Comparison of ENCODE assay signal across 9 cellular contexts in the genomic region with DNA sequence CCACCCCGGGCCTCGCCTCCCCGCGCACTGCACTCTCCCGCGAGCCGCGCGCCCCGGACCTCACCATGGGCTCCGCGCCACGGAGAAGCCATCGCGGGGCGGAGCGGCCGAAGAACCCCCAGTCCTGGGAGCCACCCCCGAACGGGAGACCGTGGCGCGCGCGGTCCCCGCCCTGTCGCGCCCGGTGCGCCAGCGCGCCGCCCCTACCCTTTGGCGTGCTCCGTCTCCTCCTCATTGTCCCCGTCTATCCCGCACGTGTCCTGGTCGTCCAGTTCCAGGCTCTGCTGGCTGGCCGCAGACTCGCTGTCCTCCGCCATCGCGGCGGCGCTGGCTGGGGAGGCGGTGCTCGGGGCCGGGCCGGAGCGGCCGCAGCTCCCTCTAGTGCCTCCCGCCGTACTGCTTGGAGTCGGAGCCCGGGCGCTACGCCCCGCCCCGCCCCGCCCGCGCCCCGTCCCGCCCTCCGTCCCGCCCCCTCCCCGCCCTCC. TPM values are rescaled to one million over a fixed set of nuclear protein-coding genes. Genes with fewer than 3 reads are reported as not detected.
DNase-seq lines count a peak whose midpoint lies in the region; ATAC-seq, FAIRE-seq and TF ChIP-seq lines count a peak whose summit lies in the region.
"Had no signal": no experiment of that assay in that cellular context is flagged by ENCODE, and none has a peak within 500 bp of the region (broad histone marks: within the 10 kb centered on the region; RNA-seq: fewer than 3 reads in every experiment).

A gene (minus strand): TSS at position 398 of the 485 bp plus-strand sequence. CDS start 81 bp downstream, at position 317.

- no peak for TF ChIP-seq EP300 in K562 (IDR thresholded peaks at IDR 0.05; ENCODE audit: low read length)

- intact Hi-C loops in K562 (cut with micrococcal nuclease): no loop called here

- H3K79me2 ChIP-seq in K562 (ENCODE audit: control insufficient read depth, insufficient read depth, low read length): no peaks in the 10 kb centered on the region

- FAIRE-seq in K562 (lab: Jason Lieb, UNC): no peak
- FAIRE-seq: G401.6 had no signal

- H3K9me3 ChIP-seq in K562 (replicated peaks; ENCODE audit: control insufficient read depth, insufficient read depth, low read depth, low read length) (no peaks in the 10 kb centered on the region), iPS-20b (ENCODE audit: insufficient read depth, low read depth, low read length) (no peaks in the 10 kb centered on the region), skeletal muscle satellite cell (replicated peaks; ENCODE audit: low read length) (no peaks in the 10 kb centered on the region)

- H3K4me1 ChIP-seq in K562 (replicated peaks in 1 of 2; ENCODE audit: control insufficient read depth in 2 of 2, insufficient read depth in 2 of 2, low read length in 2 of 2): peaks cover 13 to 18% of the 10 kb centered on the region in 2 experiments
- H3K4me1 ChIP-seq in iPS-20b (ENCODE audit: insufficient read depth, low read length): peaks cover 13% of the 10 kb centered on the region; the same call in 1 of the 2 replicates
- H3K4me1 ChIP-seq in skeletal muscle satellite cell (ENCODE audit: control insufficient read depth, insufficient read depth, low read length): peaks cover 32% of the 10 kb centered on the region

- DNase-seq in NCI-H2081 (lab: John Stamatoyannopoulos, UW): peak; percentile 74 to 87
- no peak for DNase-seq in NCI-H2081 treated with DMSO at 0.1 percent for 48 hours (lab: John Stamatoyannopoulos, UW)
- DNase-seq in NOMO-1 (lab: John Stamatoyannopoulos, UW; ENCODE audit: unreplicated experiment in 2 of 2): peak; percentile 74 to 84
- DNase-seq in K562 (ENCODE audit: extremely low read depth in 1 of 4, low spot score in 3 of 4): peak; percentile 58 to 86 (median 72)

- 2% methylated on average over 21 of the region's 68 CpGs for WGBS in K562 (ENCODE audit: insufficient coverage, low coverage, missing lambda C conversion rate)

- no peaks in the 10 kb centered on the region for H4K20me1 ChIP-seq in K562 (replicated peaks; ENCODE audit: control insufficient read depth, insufficient read depth, low read length)

- in situ Hi-C loops in K562 (cut with MboI): no loop called here

- ATAC-seq in GM21360 (IDR thresholded peaks at IDR 0.05; ENCODE audit: unreplicated experiment): peak; percentile 86
- peak; percentile 84 for ATAC-seq in HG03571 (IDR thresholded peaks at IDR 0.05; ENCODE audit: unreplicated experiment)
- peak; percentile 94 for ATAC-seq in K562

- CTCF ChIA-PET in K562 (lab: Yijun Ruan, JAX; ENCODE audit: low intra/inter-chr PET ratio): interaction anchor here (0.8 kb wide), 1 partner anchor 32 kb away, joined by 3 read pairs; no protein-coding TSS in a partner anchor

- H3K27me3 ChIP-seq in K562 (ENCODE audit: control insufficient read depth in 2 of 2, insufficient read depth in 2 of 2, low read length in 2 of 2): no peaks in the 10 kb centered on the region
- peaks cover 13% of the 10 kb centered on the region for H3K27me3 ChIP-seq in iPS-20b (ENCODE audit: insufficient read depth, low read length)
- H3K27me3 ChIP-seq in skeletal muscle satellite cell (ENCODE audit: control insufficient read depth, insufficient read depth, low read length): no peaks in the 10 kb centered on the region

- H3K9me1 ChIP-seq in K562 (ENCODE audit: control insufficient read depth, insufficient read depth, low read length): no peaks in the 10 kb centered on the region

- TF ChIP-seq RAD21 in K562 (CRISPR knock-in tag; conservative IDR thresholded peaks at IDR 0.05 in 1 of 2, IDR thresholded peaks at IDR 0.05 in 1 of 2): peak in 1 of 2 experiments; percentile 38; a peak in 3 of 4 replicates

- peak within 1 kb of the TSS; percentile 92 for H3K4me2 ChIP-seq in K562 (ENCODE audit: insufficient read depth, low read length)
- H3K4me2 ChIP-seq in skeletal muscle satellite cell (ENCODE audit: low read length): peak within 1 kb of the TSS; percentile 99

- no peaks in the 10 kb centered on the region for H3K36me3 ChIP-seq in K562 (ENCODE audit: control insufficient read depth, insufficient read depth, low read length)
- H3K36me3 ChIP-seq in iPS-20b (ENCODE audit: insufficient read depth, low read depth, low read length): no peaks in the 10 kb centered on the region
- no peaks in the 10 kb centered on the region for H3K36me3 ChIP-seq in skeletal muscle satellite cell (ENCODE audit: insufficient read depth, low read length)

- H3K9ac ChIP-seq in K562 (ENCODE audit: insufficient read depth in 1 of 2, low read depth in 2 of 2, low read length in 2 of 2) (peak within 1 kb of the TSS; percentile 64 to 97), iPS-20b (ENCODE audit: low read depth, low read length) (peak within 1 kb of the TSS; percentile 70; the same call in 1 of the 2 replicates), skeletal muscle satellite cell (ENCODE audit: low read depth, low read length) (peak within 1 kb of the TSS; percentile 92)

- H3K27ac ChIP-seq in K562 (ENCODE audit: extremely low read depth, low read depth, low read length): peak within 1 kb of the TSS; percentile 65
- no peak within 1 kb of the TSS for H3K27ac ChIP-seq in iPS-20b (ENCODE audit: low read length)

- peak; percentile 75 for TF ChIP-seq POLR2A in K562 (conservative IDR thresholded peaks at IDR 0.05)

- peak within 1 kb of the TSS; percentile 97 for H2AFZ ChIP-seq in K562 (ENCODE audit: low read depth, low read length)

- TF ChIP-seq CTCF in K562 (IDR thresholded peaks at IDR 0.05 in 2 of 3, conservative IDR thresholded peaks at IDR 0.05 in 1 of 3; ENCODE audit: insufficient read depth in 2 of 3, low read depth in 1 of 3, low read length in 3 of 3): peak in 2 of 3 experiments; percentile 53 to 74; a peak in 4 of 6 replicates

- peak within 1 kb of the TSS; percentile 72 for H3K4me3 ChIP-seq in K562
- peak within 1 kb of the TSS; percentile 73 for H3K4me3 ChIP-seq in iPS-20b (ENCODE audit: low read length)
- H3K4me3 ChIP-seq in skeletal muscle satellite cell (ENCODE audit: low read length): peak within 1 kb of the TSS; percentile 99

- no TSS peak for BruUV-seq in K562 (replicated peaks; lab: Mats Ljungman, UMichigan)

- POLR2A ChIA-PET in K562 (lab: Yijun Ruan, JAX): interaction anchor here (0.6 to 1.0 kb wide), 5 partner anchors 16 to 552 kb away, joined by 3 to 5 read pairs (median 3); a partner anchor contains a TSS

TF ChIP-seq in K562, 482 proteins besides CTCF, POLR2A, EP300 and RAD21 (continues in another document):
- TF ChIP-seq TEAD4 (IDR thresholded peaks at IDR 0.05; ENCODE audit: low read length) (no peak), TEAD4 (CRISPR knock-in tag; IDR thresholded peaks at IDR 0.05; ENCODE audit: borderline replicate concordance) (no peak), CTBP1 (IDR thresholded peaks at IDR 0.05; ENCODE audit: borderline replicate concordance) (peak; percentile 66), XRCC3 (IDR thresholded peaks at IDR 0.05) (no peak), SAFB (IDR thresholded peaks at IDR 0.05; ENCODE audit: borderline replicate concordance, low read depth, low read length) (no peak), L3MBTL2 (IDR thresholded peaks at IDR 0.05) (peak; percentile 66), PTTG1 (tag; IDR thresholded peaks at IDR 0.05; ENCODE audit: low read depth) (no peak), RBM17 (IDR thresholded peaks at IDR 0.05; ENCODE audit: borderline replicate concordance, low read depth, low read length) (no peak)
- TF ChIP-seq, protein P1, sequence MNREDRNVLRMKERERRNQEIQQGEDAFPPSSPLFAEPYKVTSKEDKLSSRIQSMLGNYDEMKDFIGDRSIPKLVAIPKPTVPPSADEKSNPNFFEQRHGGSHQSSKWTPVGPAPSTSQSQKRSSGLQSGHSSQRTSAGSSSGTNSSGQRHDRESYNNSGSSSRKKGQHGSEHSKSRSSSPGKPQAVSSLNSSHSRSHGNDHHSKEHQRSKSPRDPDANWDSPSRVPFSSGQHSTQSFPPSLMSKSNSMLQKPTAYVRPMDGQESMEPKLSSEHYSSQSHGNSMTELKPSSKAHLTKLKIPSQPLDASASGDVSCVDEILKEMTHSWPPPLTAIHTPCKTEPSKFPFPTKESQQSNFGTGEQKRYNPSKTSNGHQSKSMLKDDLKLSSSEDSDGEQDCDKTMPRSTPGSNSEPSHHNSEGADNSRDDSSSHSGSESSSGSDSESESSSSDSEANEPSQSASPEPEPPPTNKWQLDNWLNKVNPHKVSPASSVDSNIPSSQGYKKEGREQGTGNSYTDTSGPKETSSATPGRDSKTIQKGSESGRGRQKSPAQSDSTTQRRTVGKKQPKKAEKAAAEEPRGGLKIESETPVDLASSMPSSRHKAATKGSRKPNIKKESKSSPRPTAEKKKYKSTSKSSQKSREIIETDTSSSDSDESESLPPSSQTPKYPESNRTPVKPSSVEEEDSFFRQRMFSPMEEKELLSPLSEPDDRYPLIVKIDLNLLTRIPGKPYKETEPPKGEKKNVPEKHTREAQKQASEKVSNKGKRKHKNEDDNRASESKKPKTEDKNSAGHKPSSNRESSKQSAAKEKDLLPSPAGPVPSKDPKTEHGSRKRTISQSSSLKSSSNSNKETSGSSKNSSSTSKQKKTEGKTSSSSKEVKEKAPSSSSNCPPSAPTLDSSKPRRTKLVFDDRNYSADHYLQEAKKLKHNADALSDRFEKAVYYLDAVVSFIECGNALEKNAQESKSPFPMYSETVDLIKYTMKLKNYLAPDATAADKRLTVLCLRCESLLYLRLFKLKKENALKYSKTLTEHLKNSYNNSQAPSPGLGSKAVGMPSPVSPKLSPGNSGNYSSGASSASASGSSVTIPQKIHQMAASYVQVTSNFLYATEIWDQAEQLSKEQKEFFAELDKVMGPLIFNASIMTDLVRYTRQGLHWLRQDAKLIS (CRISPR knock-in tag; IDR thresholded peaks at IDR 0.05): no peak

RNA-seq across cellular contexts. Expression of the gene that starts here (rescaled TPM):
- total RNA-seq in K562 (2011; cell fraction: chromatin; rRNA removed; ENCODE audit: low replicate concordance): 11.0 and 15.9 TPM in 2 replicates
- total RNA-seq in K562 (2011; cell fraction: nucleolus; rRNA removed): 4.2 and 5.0 TPM in 2 replicates
- 7.9 and 12.4 TPM in 2 replicates for total RNA-seq in K562 (2011; cell fraction: nucleoplasm; rRNA removed)
- total RNA-seq in K562 (2014; rRNA removed) (10.9 and 12.7 TPM in 2 replicates), K562 (2014; rRNA removed; fragmentation: Illumina TruSeq; extraction: Trizol) (15.0 and 15.3 TPM in 2 replicates), K562 (2015; rRNA removed; fragmentation: Illumina TruSeq; extraction: Trizol) (15.3 and 15.9 TPM in 2 replicates), K562 (2021) (10.8 and 12.3 TPM in 2 replicates)
- polyA plus RNA-seq in K562 (2011; rRNA removed) (5.2 and 6.4 TPM in 2 replicates), K562 (2014; fragmentation: Illumina TruSeq; extraction: Trizol) (12.8 and 14.7 TPM in 2 replicates), K562 (2014; fragmentation: Nextera tagmentation; extraction: Ambion mirVana) (1 to 10 TPM; 6.9 to 8.4 TPM), K562 (2014; rRNA removed) (8.5 and 9.1 TPM in 2 replicates)
- polyA plus RNA-seq in K562 (2011; cell fraction: cytosol; rRNA removed): 1.9 and 5.3 TPM in 2 replicates
- polyA plus RNA-seq in K562 (2011; cell fraction: nucleus; rRNA removed): 5.3 and 8.9 TPM in 2 replicates
- 13.2 and 19.1 TPM in 2 replicates for polyA plus RNA-seq in K562 (2012)
- 4.6 and 9.1 TPM in 2 replicates for polyA minus RNA-seq in K562 (2011; rRNA and poly(A)+ RNA removed)
- polyA minus RNA-seq in K562 (2011; cell fraction: cytosol; rRNA and poly(A)+ RNA removed): 2.8 and 5.1 TPM in 2 replicates
- polyA minus RNA-seq in K562 (2011; cell fraction: nucleus; rRNA and poly(A)+ RNA removed): 2.2 and 5.2 TPM in 2 replicates
- 21.4 and 25.3 TPM in 2 replicates for total RNA-seq in skeletal muscle satellite cell (2012; rRNA removed)
